8 cellular contexts compared by ENCODE assay signal in the genomic region with DNA sequence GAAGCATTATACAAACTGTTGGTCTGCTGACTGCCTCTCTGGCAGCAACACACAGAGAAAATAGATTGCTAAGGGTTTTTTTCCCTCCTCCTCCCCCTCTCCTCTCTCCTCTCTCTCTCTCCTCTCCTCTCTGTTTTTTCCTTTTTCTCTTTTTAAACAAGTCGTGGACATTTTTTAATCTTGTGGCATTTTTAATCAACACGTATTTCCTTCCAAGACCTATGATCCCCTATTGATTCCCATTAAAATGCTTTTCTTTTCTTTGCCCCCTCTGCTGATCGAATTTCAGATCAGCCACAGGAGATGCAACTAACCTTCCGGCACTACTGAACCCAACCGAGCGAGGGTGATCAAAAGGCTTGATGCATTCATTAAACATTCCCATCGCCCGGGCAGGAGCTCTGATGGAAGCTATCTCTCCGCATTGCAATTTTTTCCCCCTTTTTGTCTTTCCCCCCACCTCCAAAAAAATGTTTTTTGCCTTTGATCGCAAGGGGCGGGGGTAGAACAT.
DNase-seq lines count a peak whose midpoint lies in the region; ATAC-seq lines count a peak whose summit lies in the region.

No MANE protein-coding gene starts in this region.

- in situ Hi-C loops in SK-MEL-5 (cut with HindIII; ENCODE audit: low pct_unique_long_range_greater_than_20kb, low sequenced_read_pairs), result no loop called here

- peak overlapping the region; percentile 77 for H3K4me3 ChIP-seq in MG63

- H3K9me3 ChIP-seq in MG63, result no peaks in the 10 kb centered on the region

- H3K36me3 ChIP-seq in MG63, result no peaks in the 10 kb centered on the region

- ATAC-seq in GM18498 (IDR thresholded peaks at IDR 0.05; ENCODE audit: unreplicated experiment) (peak; percentile 23), GM18520 (IDR thresholded peaks at IDR 0.05; ENCODE audit: unreplicated experiment) (no peak)

- peak overlapping the region; percentile 99 for H3K27ac ChIP-seq in caudate nucleus (ENCODE audit: low read depth, low read length)

- no peaks in the 10 kb centered on the region for H3K27me3 ChIP-seq in MG63

- DNase-seq in AG08396 (ENCODE audit: low spot score) (peak; percentile 71), MG63 (peak; percentile 58), SK-MEL-5 (ENCODE audit: low read depth, low spot score) (peak; percentile 90), caudate nucleus (lab: John Stamatoyannopoulos, UW) (peak in 27 of 61 donors; percentile 7 to 87 (median 58)), iris pigment epithelial cell (ENCODE audit: low read depth) (peak; percentile 70), smooth muscle cell of the brain vasculature (ENCODE audit: low read depth, low spot score) (peak; percentile 44)
